ENCODE assay signal across 19 cellular contexts in genomic region chr16:20952144-20952797, GRCh38. TPM values are rescaled to one million over a fixed set of nuclear protein-coding genes. Genes with fewer than 3 reads are reported as not detected.
DNase-seq lines count a peak whose midpoint lies in the region; ATAC-seq and TF ChIP-seq lines count a peak whose summit lies in the region.
"Had no signal": no experiment of that assay in that cellular context is flagged by ENCODE, and none has a peak within 500 bp of the region (broad histone marks: within the 10 kb centered on the region; RNA-seq: fewer than 3 reads in every experiment).

No MANE protein-coding gene starts in this region.

- DNase-seq in Caco-2 (peak in 1 of 2 experiments; percentile 41), LoVo (ENCODE audit: low spot score) (peak; percentile 14), PC-9 (peak; percentile 53 to 93), iPS DF 19.7 (ENCODE audit: low read depth, low spot score) (peak; percentile 17), SKM-1 treated with dmso at 0.1 percent for 144 hours (lab: John Stamatoyannopoulos, UW; ENCODE audit: unreplicated experiment) (no peak)
- DNase-seq in activated CD4-positive, alpha-beta T cell treated with anti-CD3 and anti-CD28 coated beads, Interleukin-2, amount 50 U/mL, for 4 hours, result no peak
- DNase-seq: activated CD4-positive, alpha-beta T cell treated with anti-CD3 and anti-CD28 coated beads, Interleukin-2, amount 50 U/mL, for 48 hours; activated naive CD4-positive, alpha-beta T cell; CD8-positive, alpha-beta memory T cell; cerebellar nuclear complex; effector memory CD8-positive, alpha-beta T cell; immature natural killer cell; NCI-H1105 treated with DMSO at 0.1 percent for 48 hours; occipital lobe; stimulated activated CD4-positive, alpha-beta T cell treated with anti-CD3 and anti-CD28 coated beads, Interleukin-15, amount 100 ng/mL, for 24 hours; T-helper 17 cell had no signal

- peaks cover 6% of the 10 kb centered on the region for H3K4me1 Mint-ChIP-seq in Caco-2 (ENCODE audit: low read depth, unreplicated experiment)
- H3K4me1 Mint-ChIP-seq: CD8-positive, alpha-beta memory T cell; immature natural killer cell; T-helper 17 cell had no signal

- H3K4me1 ChIP-seq in Caco-2, result peaks cover 5% of the 10 kb centered on the region
- H3K4me1 ChIP-seq in PC-9 (replicated peaks; ENCODE audit: insufficient read depth), result peaks cover 8% of the 10 kb centered on the region
- H3K4me1 ChIP-seq: right atrium auricular region had no signal

- H3K9me3 Mint-ChIP-seq in Caco-2 (ENCODE audit: unreplicated experiment), result no peaks in the 10 kb centered on the region
- H3K9me3 Mint-ChIP-seq: CD8-positive, alpha-beta memory T cell; effector memory CD8-positive, alpha-beta T cell; immature natural killer cell had no signal

- no peak for TF ChIP-seq CTCF in Caco-2 (IDR thresholded peaks at IDR 0.05; ENCODE audit: insufficient read depth in 1 of 2, low read depth in 1 of 2, low read length in 1 of 2, severe bottlenecking in 1 of 2, unreplicated experiment in 1 of 2)
- TF ChIP-seq CTCF in PC-9 (conservative IDR thresholded peaks at IDR 0.05), result no peak

- no peaks in the 10 kb centered on the region for H3K9me3 ChIP-seq in Caco-2
- no peaks in the 10 kb centered on the region for H3K9me3 ChIP-seq in PC-9 (ENCODE audit: insufficient read depth, low read depth)
- H3K9me3 ChIP-seq: right atrium auricular region had no signal

- no peak overlapping the region for H2AFZ ChIP-seq in PC-9

- H3K4me3 ChIP-seq in Caco-2 (ENCODE audit: low read depth, low read length), result no peak overlapping the region
- H3K4me3 ChIP-seq in PC-9, result no peak overlapping the region
- H3K4me3 ChIP-seq: right atrium auricular region had no signal

- no peaks in the 10 kb centered on the region for H3K9me2 ChIP-seq in PC-9 (ENCODE audit: insufficient read depth)

- H4K20me1 ChIP-seq in PC-9 (ENCODE audit: insufficient read depth), result no peaks in the 10 kb centered on the region

- peaks cover 18% of the 10 kb centered on the region for H3F3A ChIP-seq in PC-9 (ENCODE audit: insufficient read depth, low read depth)

- peak overlapping the region; percentile 42 for H3K27ac ChIP-seq in PC-9
- H3K27ac ChIP-seq: right atrium auricular region had no signal

- H3K27me3 Mint-ChIP-seq in Caco-2 (ENCODE audit: insufficient read depth, unreplicated experiment), result no peaks in the 10 kb centered on the region

- H3K4me2 ChIP-seq in PC-9, result peak overlapping the region; percentile 55; the same call in 1 of the 2 replicates

- no peaks in the 10 kb centered on the region for H3K79me2 ChIP-seq in PC-9 (ENCODE audit: low read depth)

- CTCF ChIA-PET in Caco-2 (lab: Charles Lee) (no interaction called here), PC-9 (lab: Charles Lee) (no interaction called here)

- intact Hi-C loops in Caco-2 (cut with micrococcal nuclease; ENCODE audit: unreplicated experiment) (loop anchor here (1.0 to 5.0 kb wide), 3 partner anchors 14 to 100 kb away; partner anchors contain the start of genes DCUN1D3 and LYRM1), PC-9 (cut with micrococcal nuclease; ENCODE audit: unreplicated experiment) (loop anchor here (2.0 to 5.0 kb wide), 2 partner anchors 50 to 101 kb away; partner anchors contain the start of genes DCUN1D3 and LYRM1)

- BruUV-seq in Caco-2 (replicated peaks; lab: Mats Ljungman, UMichigan) (no TSS peak), PC-9 (replicated peaks; lab: Mats Ljungman, UMichigan) (no TSS peak)

- ATAC-seq in HG02981 (IDR thresholded peaks at IDR 0.05; ENCODE audit: unreplicated experiment) (no peak), HG03139 (IDR thresholded peaks at IDR 0.05; ENCODE audit: unreplicated experiment) (no peak)
- ATAC-seq: effector memory CD8-positive, alpha-beta T cell; T-helper 17 cell had no signal

- no peak overlapping the region for H3K4me3 Mint-ChIP-seq in Caco-2 (ENCODE audit: unreplicated experiment)
- H3K4me3 Mint-ChIP-seq: CD8-positive, alpha-beta memory T cell; effector memory CD8-positive, alpha-beta T cell; immature natural killer cell; T-helper 17 cell had no signal

- H3K27me3 ChIP-seq in Caco-2 (replicated peaks; ENCODE audit: control insufficient read depth, insufficient read depth, low read length) (no peaks in the 10 kb centered on the region), PC-9 (ENCODE audit: insufficient read depth, low read depth) (no peaks in the 10 kb centered on the region)
- H3K27me3 ChIP-seq: right atrium auricular region had no signal

- POLR2A ChIA-PET in Caco-2 (lab: Charles Lee), result no interaction called here
- POLR2A ChIA-PET in PC-9 (lab: Charles Lee; ENCODE audit: unreplicated experiment), result interaction anchor here (0.5 to 0.6 kb wide), 4 partner anchors 32 to 148 kb away, joined by 3 to 8 read pairs (median 4); partner anchors contain the start of gene DCUN1D3

- H3K36me3 ChIP-seq in Caco-2 (ENCODE audit: control insufficient read depth, insufficient read depth, low read length) (no peaks in the 10 kb centered on the region), PC-9 (ENCODE audit: low read depth) (no peaks in the 10 kb centered on the region)
- H3K36me3 ChIP-seq: right atrium auricular region had no signal

- peak overlapping the region; percentile 31 for H3K27ac Mint-ChIP-seq in Caco-2 (ENCODE audit: unreplicated experiment)
- H3K27ac Mint-ChIP-seq: CD8-positive, alpha-beta memory T cell; effector memory CD8-positive, alpha-beta T cell; immature natural killer cell; T-helper 17 cell had no signal

- H3K36me3 Mint-ChIP-seq in Caco-2 (ENCODE audit: insufficient read depth, unreplicated experiment), result no peaks in the 10 kb centered on the region
- H3K36me3 Mint-ChIP-seq: CD8-positive, alpha-beta memory T cell; immature natural killer cell had no signal

RNA-seq across cellular contexts. Expression of gene LYRM1, which starts 51.7 kb away (rescaled TPM):
- total RNA-seq in Caco-2 (2022) (40.3 and 46.1 TPM in 2 replicates), PC-9 (2021) (32.2 and 51.7 TPM in 2 replicates)

RNA-seq across cellular contexts. Expression of gene DCUN1D3, which starts 52.1 kb away (rescaled TPM):
- total RNA-seq in Caco-2 (2022), result 16.4 and 19.2 TPM in 2 replicates
- total RNA-seq in PC-9 (2021), result 11.8 and 14.6 TPM in 2 replicates

Comparison
In these comparisons a context has a peak if more than half of its experiments do, and no peak if none do; other contexts are left out.
1. DNase-seq: peak in LoVo (single experiment), PC-9 (2 of 2) and iPS DF 19.7 (single experiment); none in activated CD4-positive, alpha-beta T cell treated with anti-CD3 and anti-CD28 coated beads, Interleukin-2, amount 50 U/mL, for 4 hours (0 of 2) and SKM-1 treated with dmso at 0.1 percent for 144 hours (single experiment).